ENCODE assay signal across 18 cellular contexts in the genomic region with DNA sequence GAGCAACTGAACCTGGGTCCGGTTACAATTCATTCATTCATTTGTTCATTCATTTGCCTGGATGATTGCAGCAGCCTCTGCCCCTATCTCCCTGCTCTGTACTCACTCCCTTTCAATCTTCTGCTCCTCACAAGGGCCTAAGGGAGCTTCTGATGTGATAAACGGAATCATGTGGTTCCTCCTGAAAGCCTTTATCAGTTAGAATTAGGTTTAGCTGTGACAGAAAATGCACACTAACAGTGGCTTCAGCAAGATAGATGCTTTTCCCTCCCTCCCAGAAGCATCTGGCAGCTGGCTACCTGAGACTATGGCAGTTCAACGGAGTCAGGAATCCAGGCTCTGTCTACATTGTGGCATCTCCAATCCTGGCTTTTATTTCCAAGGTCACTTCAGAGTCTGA.
"Had no signal": no experiment of that assay in that cellular context is flagged by ENCODE, and none has a peak within 500 bp of the region (broad histone marks: within the 10 kb centered on the region; RNA-seq: fewer than 3 reads in every experiment).

No MANE protein-coding gene starts in this region.

- H3K9me3 Mint-ChIP-seq: activated naive CD8-positive, alpha-beta T cell treated with anti-CD3 and anti-CD28 coated beads for 36 hours; effector memory CD8-positive, alpha-beta T cell; WTC11 had no signal

- H3K36me3 Mint-ChIP-seq: activated naive CD8-positive, alpha-beta T cell treated with anti-CD3 and anti-CD28 coated beads for 36 hours; WTC11 had no signal

- H3K27ac Mint-ChIP-seq: activated CD4-positive, alpha-beta T cell treated with anti-CD3 and anti-CD28 coated beads for 36 hours; activated naive CD8-positive, alpha-beta T cell treated with anti-CD3 and anti-CD28 coated beads for 36 hours; effector memory CD8-positive, alpha-beta T cell; WTC11 had no signal

- H3K4me3 Mint-ChIP-seq: activated CD4-positive, alpha-beta T cell treated with anti-CD3 and anti-CD28 coated beads for 36 hours; activated naive CD8-positive, alpha-beta T cell treated with anti-CD3 and anti-CD28 coated beads for 36 hours; effector memory CD8-positive, alpha-beta T cell; WTC11 had no signal

- H3K27ac ChIP-seq: foreskin keratinocyte, left lung, neutrophil, pancreas, thyroid gland had no signal

- H3K36me3 ChIP-seq: left lung, neutrophil, pancreas, thyroid gland had no signal

- H3K9me3 ChIP-seq: left lung, neutrophil, pancreas, thyroid gland had no signal

- H3K27me3 ChIP-seq: pancreas, thyroid gland had no signal

- H3K4me1 ChIP-seq: foreskin keratinocyte, left lung, pancreas had no signal

- DNase-seq: activated CD4-positive, alpha-beta T cell treated with anti-CD3 and anti-CD28 coated beads for 36 hours; activated CD4-positive, alpha-beta T cell treated with anti-CD3 and anti-CD28 coated beads, Interleukin-2, amount 50 U/mL, for 48 hours; activated naive CD4-positive, alpha-beta T cell; activated naive CD8-positive, alpha-beta T cell treated with anti-CD3 and anti-CD28 coated beads for 36 hours; amniotic stem cell; effector memory CD8-positive, alpha-beta T cell; foreskin keratinocyte; kidney; left lung; mammary epithelial cell; pancreas; stimulated activated CD8-positive, alpha-beta memory T cell treated with anti-CD3 and anti-CD28 coated beads, Interleukin-4, amount 100 ng/mL, for 48 hours; stimulated activated naive CD4-positive, alpha-beta T cell; SW 1271; T-helper 2 cell; thyroid gland had no signal

- ATAC-seq: activated CD4-positive, alpha-beta T cell treated with anti-CD3 and anti-CD28 coated beads for 36 hours; effector memory CD8-positive, alpha-beta T cell; foreskin keratinocyte; left lung; pancreas; WTC11 had no signal

- H3K4me3 ChIP-seq: left lung, pancreas, thyroid gland had no signal

- H3K4me1 Mint-ChIP-seq: activated CD4-positive, alpha-beta T cell treated with anti-CD3 and anti-CD28 coated beads for 36 hours; activated naive CD8-positive, alpha-beta T cell treated with anti-CD3 and anti-CD28 coated beads for 36 hours had no signal
